1 cellular context compared by ENCODE assay signal in the genomic region with DNA sequence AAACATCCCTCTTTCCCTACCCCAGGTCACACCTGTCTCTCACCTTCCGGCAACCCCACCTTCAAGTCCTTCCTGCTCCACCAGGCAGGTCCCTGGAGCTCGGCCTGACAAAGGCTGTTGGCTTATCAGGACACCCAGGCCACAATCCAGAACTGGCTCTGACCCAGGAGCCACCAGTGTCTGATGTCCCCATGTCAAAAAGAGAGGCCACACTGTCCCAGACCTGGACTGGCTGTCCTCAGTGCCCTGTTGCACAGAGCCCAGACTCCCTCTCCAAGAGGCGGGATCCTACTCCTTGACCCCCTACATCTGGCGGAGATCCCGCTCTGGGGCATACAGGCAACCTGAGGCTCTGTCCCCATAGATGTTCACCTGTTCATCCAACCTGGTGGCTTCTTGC.
TF ChIP-seq lines count a peak whose summit lies in the region.

No MANE protein-coding gene starts in this region.

TF ChIP-seq in A549, 52 proteins besides CTCF, POLR2A, EP300 and RAD21 (continued from another document):
- TF ChIP-seq, protein P1, sequence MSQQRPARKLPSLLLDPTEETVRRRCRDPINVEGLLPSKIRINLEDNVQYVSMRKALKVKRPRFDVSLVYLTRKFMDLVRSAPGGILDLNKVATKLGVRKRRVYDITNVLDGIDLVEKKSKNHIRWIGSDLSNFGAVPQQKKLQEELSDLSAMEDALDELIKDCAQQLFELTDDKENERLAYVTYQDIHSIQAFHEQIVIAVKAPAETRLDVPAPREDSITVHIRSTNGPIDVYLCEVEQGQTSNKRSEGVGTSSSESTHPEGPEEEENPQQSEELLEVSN (IDR thresholded peaks at IDR 0.05; ENCODE audit: borderline replicate concordance, low read depth), result no peak
